ENCODE assay signal across 9 cellular contexts in the genomic region with DNA sequence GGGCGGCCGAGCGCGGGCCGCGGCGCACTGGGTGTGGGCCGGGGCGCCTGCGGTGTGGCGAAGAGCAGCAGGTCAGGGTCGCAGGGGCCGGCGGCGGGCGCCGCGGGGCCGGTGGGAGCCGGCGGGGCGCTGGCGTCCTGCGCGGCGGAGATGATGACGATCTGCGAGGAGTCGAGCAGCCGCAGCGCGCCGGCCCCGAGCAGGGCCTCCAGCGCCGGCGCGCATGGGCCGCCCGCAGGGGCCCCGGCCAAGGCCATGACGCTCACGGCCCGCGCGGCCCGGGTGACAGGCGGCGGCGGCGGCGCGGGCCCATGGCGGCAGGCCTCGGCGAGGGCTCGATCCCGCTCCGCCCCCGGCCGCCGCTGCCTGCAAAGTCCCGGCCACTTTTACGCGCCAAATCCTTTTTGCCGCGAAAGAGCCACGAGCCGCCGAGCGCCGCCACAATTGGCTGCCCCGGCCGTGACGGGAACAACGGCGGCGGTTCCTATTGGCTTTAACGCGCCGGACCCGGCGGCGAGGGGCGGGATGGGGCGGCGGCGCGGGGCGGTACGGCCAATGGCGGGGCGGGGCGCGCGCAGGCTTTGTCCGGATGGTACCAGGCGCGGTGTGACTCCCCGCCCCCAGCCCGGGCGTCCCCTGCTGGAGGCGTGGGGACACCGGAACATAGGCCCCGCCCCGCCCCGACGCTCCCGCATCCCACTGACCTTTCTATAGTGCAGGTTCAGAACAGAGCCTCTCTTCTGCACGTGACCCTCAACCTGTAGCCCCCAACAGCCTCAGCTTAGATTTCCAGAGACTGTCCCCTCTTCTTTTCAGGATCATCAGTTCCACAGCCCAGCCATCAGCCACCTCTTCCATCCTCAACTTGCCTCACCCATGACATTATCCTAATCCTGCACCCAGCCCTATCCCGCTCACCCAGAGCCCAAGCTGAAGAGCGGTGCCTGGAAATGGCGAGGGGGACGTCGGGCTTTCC. TPM values are rescaled to one million over a fixed set of nuclear protein-coding genes. Genes with fewer than 3 reads are reported as not detected.
DNase-seq lines count a peak whose midpoint lies in the region; ATAC-seq, FAIRE-seq and TF ChIP-seq lines count a peak whose summit lies in the region.
"Had no signal": no experiment of that assay in that cellular context is flagged by ENCODE, and none has a peak within 500 bp of the region (broad histone marks: within the 10 kb centered on the region; RNA-seq: fewer than 3 reads in every experiment).

A gene with protein sequence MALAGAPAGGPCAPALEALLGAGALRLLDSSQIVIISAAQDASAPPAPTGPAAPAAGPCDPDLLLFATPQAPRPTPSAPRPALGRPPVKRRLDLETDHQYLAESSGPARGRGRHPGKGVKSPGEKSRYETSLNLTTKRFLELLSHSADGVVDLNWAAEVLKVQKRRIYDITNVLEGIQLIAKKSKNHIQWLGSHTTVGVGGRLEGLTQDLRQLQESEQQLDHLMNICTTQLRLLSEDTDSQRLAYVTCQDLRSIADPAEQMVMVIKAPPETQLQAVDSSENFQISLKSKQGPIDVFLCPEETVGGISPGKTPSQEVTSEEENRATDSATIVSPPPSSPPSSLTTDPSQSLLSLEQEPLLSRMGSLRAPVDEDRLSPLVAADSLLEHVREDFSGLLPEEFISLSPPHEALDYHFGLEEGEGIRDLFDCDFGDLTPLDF (minus strand): TSS at position 378 of the 976 bp plus-strand sequence. CDS start 121 bp downstream, at position 257.

- no peaks in the 10 kb centered on the region for H3K27me3 ChIP-seq in BE2C
- H3K27me3 ChIP-seq in kidney epithelial cell (ENCODE audit: control insufficient read depth, insufficient read depth, low read length), result no peaks in the 10 kb centered on the region

- H3K36me3 ChIP-seq in BE2C (peaks cover 20% of the 10 kb centered on the region), kidney epithelial cell (ENCODE audit: control insufficient read depth, insufficient read depth, low read length) (no peaks in the 10 kb centered on the region)

- FAIRE-seq in GM19239 (lab: Jason Lieb, UNC), result peak; percentile 49
- FAIRE-seq: colon had no signal

- H3K4me3 ChIP-seq in BE2C (ENCODE audit: low read depth, low read length) (peak within 1 kb of the TSS; percentile 85), kidney epithelial cell (ENCODE audit: low read depth, low read length) (peak within 1 kb of the TSS; percentile 47)

- peak; percentile 99 for DNase-seq in BE2C
- peak; percentile 98 for DNase-seq in GM19239 (ENCODE audit: insufficient read length, low spot score)
- peak; percentile 93 for DNase-seq in NCI-H510A (lab: John Stamatoyannopoulos, UW)
- peak; percentile 97 for DNase-seq in activated CD4-positive, CD25-positive, alpha-beta regulatory T cell treated with anti-CD3 and anti-CD28 coated beads, Interleukin-2, amount 50 U/mL, for 72 hours
- peak; percentile 90 for DNase-seq in cerebellar cortex (ENCODE audit: low spot score)
- DNase-seq in kidney epithelial cell (ENCODE audit: low read depth), result no peak
- peak; percentile 98 for DNase-seq in stimulated activated CD4-positive, alpha-beta T cell treated with anti-CD3 and anti-CD28 coated beads, Interleukin-15, amount 100 ng/mL, for 24 hours

- ATAC-seq in HG03439 (IDR thresholded peaks at IDR 0.05; ENCODE audit: unreplicated experiment), result peak; percentile 77

- TF ChIP-seq CTCF in BE2C (IDR thresholded peaks at IDR 0.05; ENCODE audit: low read depth, low read length), result peak; percentile 12; the same call in 1 of the 2 replicates
- TF ChIP-seq CTCF in kidney epithelial cell (IDR thresholded peaks at IDR 0.05; ENCODE audit: insufficient read depth, low read length, poor library complexity, severe bottlenecking), result peak; percentile 32

- peaks cover 13% of the 10 kb centered on the region for H3K4me1 ChIP-seq in BE2C

- H3K9me3 ChIP-seq in BE2C, result no peaks in the 10 kb centered on the region

RNA-seq across cellular contexts. Expression of the gene that starts here (rescaled TPM):
- 18.2 TPM for polyA plus RNA-seq in BE2C (2012; ENCODE audit: insufficient read depth, insufficient read length, low read depth)
- total RNA-seq in kidney epithelial cell, result 3.2 and 4.1 TPM in 2 replicates
